ENCODE assay signal across 12 cellular contexts in the genomic region with DNA sequence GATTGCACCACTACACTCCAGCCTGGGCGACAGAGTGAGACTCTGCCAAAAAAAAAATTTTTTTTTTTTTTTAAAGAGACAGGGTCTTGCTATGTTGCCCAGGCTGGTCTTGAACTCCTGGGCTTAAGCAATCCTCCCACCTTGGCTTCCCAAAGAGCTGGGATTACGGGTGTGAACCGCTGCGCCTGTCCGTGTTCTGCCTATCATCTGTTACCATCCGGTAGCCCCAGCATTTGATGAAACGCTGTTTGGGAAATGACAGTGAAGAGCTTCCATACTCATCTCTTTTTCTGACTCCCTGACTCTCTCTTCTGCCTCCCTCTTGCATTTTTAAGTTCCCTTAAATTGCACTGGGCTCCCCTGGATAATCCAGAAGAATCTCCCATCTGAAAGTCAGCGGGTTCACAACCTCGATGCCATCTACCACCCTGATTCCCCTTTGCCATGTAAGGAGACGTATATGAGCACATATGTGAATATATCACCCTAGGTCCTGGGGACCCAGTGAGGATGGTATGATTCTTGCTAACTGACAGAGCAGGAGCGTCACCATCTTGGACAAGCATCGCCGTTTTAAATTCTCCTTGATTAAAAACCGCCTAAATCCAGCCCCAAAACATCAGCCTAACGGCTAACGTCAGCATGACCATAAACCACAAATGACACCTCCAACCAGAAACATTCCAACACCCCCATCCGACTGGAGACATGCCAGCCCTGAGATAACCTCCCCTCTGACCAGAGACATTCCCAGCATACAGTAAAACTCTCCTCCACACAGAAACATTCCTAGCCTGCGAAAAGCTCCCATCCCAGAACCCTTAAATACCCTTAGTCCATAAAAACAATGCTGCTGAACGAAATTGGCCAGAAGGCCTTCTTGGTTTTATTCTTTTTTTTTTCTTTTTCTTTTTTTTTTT. TPM values are rescaled to one million over a fixed set of nuclear protein-coding genes. Genes with fewer than 3 reads are reported as not detected.
DNase-seq lines count a peak whose midpoint lies in the region; ATAC-seq and TF ChIP-seq lines count a peak whose summit lies in the region.
"Had no signal": no experiment of that assay in that cellular context is flagged by ENCODE, and none has a peak within 500 bp of the region (broad histone marks: within the 10 kb centered on the region; RNA-seq: fewer than 3 reads in every experiment).

No MANE protein-coding gene starts in this region.

- TF ChIP-seq POLR2A in Peyer's patch (IDR thresholded peaks at IDR 0.05) = no peak

- H3K36me3 ChIP-seq in BJ (ENCODE audit: control insufficient read depth, insufficient read depth, low read length) (no peaks in the 10 kb centered on the region), Peyer's patch (no peaks in the 10 kb centered on the region), upper lobe of right lung (no peaks in the 10 kb centered on the region)

- H3K4me1 ChIP-seq in Peyer's patch = no peaks in the 10 kb centered on the region
- no peaks in the 10 kb centered on the region for H3K4me1 ChIP-seq in upper lobe of right lung

- H3K9me3 Mint-ChIP-seq in HFFc6 (peaks cover 8% of the 10 kb centered on the region), nephron (no peaks in the 10 kb centered on the region)

- ATAC-seq in stimulated activated naive CD8-positive, alpha-beta T cell treated with anti-CD3 and anti-CD28 coated beads, Interleukin-15, Interleukin-2, amounts not matched to agents 100 U/mL and 50 U/mL, for 24 hours = no peak
- ATAC-seq in upper lobe of right lung = no peak

- no peak for TF ChIP-seq CTCF in BJ (IDR thresholded peaks at IDR 0.05; ENCODE audit: insufficient read depth, low read depth, low read length)
- no peak for TF ChIP-seq CTCF in HFFc6 (IDR thresholded peaks at IDR 0.05)
- no peak for TF ChIP-seq CTCF in choroid plexus epithelial cell (conservative IDR thresholded peaks at IDR 0.05; ENCODE audit: low read depth, low read length)
- TF ChIP-seq CTCF in nephron (IDR thresholded peaks at IDR 0.05; ENCODE audit: unreplicated experiment in 3 of 3) = no peak
- no peak for TF ChIP-seq CTCF in Peyer's patch (IDR thresholded peaks at IDR 0.05)
- TF ChIP-seq CTCF in upper lobe of right lung (IDR thresholded peaks at IDR 0.05) = no peak

- peaks cover 9% of the 10 kb centered on the region for H3K4me1 Mint-ChIP-seq in HFFc6 (ENCODE audit: low read depth)
- peaks cover 13% of the 10 kb centered on the region for H3K4me1 Mint-ChIP-seq in nephron

- H3K4me3 ChIP-seq in BJ (ENCODE audit: low read depth, low read length) = no peak overlapping the region
- no peak overlapping the region for H3K4me3 ChIP-seq in choroid plexus epithelial cell (ENCODE audit: low read depth, low read length)
- no peak overlapping the region for H3K4me3 ChIP-seq in Peyer's patch
- H3K4me3 ChIP-seq in upper lobe of right lung = no peak overlapping the region

- H3K27me3 Mint-ChIP-seq in HFFc6 (ENCODE audit: insufficient read depth) (peaks cover 32% of the 10 kb centered on the region), nephron (ENCODE audit: low read depth) (peaks cover 8% of the 10 kb centered on the region)

- H3K36me3 Mint-ChIP-seq in HFFc6 (ENCODE audit: low read depth) (no peaks in the 10 kb centered on the region), nephron (ENCODE audit: low read depth) (no peaks in the 10 kb centered on the region)

- intact Hi-C loops in upper lobe of right lung (cut with DNase I) = no loop called here

- H3K27ac ChIP-seq in Peyer's patch = no peak overlapping the region
- no peak overlapping the region for H3K27ac ChIP-seq in upper lobe of right lung
- H3K27ac ChIP-seq: VCaP had no signal

- POLR2A ChIA-PET in BJ (lab: Charles Lee) (interaction anchor here (0.5 kb wide), 1 partner anchor 97 kb away, joined by 4 read pairs; no protein-coding TSS in a partner anchor), HEK293T (lab: Yijun Ruan, JAX) (interaction anchor here (0.8 to 1.5 kb wide), 2 partner anchors 56 to 166 kb away, joined by 3 to 5 read pairs; partner anchors contain the start of gene MIIP)

- no peaks in the 10 kb centered on the region for H3K9me3 ChIP-seq in Peyer's patch
- no peaks in the 10 kb centered on the region for H3K9me3 ChIP-seq in upper lobe of right lung

- H3K27me3 ChIP-seq in BJ (ENCODE audit: control insufficient read depth, insufficient read depth, low read length) (no peaks in the 10 kb centered on the region; the same call in none of the 2 replicates), Peyer's patch (no peaks in the 10 kb centered on the region), upper lobe of right lung (no peaks in the 10 kb centered on the region)

- H3K27ac Mint-ChIP-seq in HFFc6 = no peak overlapping the region
- peak overlapping the region; percentile 94 to 99 (median 97) for H3K27ac Mint-ChIP-seq in nephron

- H3K4me3 Mint-ChIP-seq in HFFc6 = 0 out of 2 replicates have a peak overlapping the region, but pooled peaks have one; percentile 9
- H3K4me3 Mint-ChIP-seq in nephron = peak overlapping the region; percentile 15 to 65 (median 19)

- CTCF ChIA-PET in BJ (lab: Yijun Ruan, JAX) = interaction anchor here (1.1 to 1.2 kb wide), 2 partner anchors 19 to 43 kb away, joined by 3 read pairs; no protein-coding TSS in a partner anchor
- CTCF ChIA-PET in HEK293T (lab: Yijun Ruan, JAX) = no interaction called here

- DNase-seq in BJ (ENCODE audit: low read depth) = peak; percentile 28
- peak; percentile 54 for DNase-seq in HFFc6
- peak; percentile 95 for DNase-seq in choroid plexus epithelial cell (ENCODE audit: low read depth)
- no peak for DNase-seq in stimulated activated naive CD8-positive, alpha-beta T cell treated with anti-CD3 and anti-CD28 coated beads, Interleukin-15, Interleukin-2, amounts not matched to agents 100 U/mL and 50 U/mL, for 24 hours
- no peak for DNase-seq in HEK293T (ENCODE audit: extremely low spot score)
- DNase-seq in Peyer's patch = no peak
- no peak for DNase-seq in upper lobe of right lung
- DNase-seq: cortex of kidney; NCI-H1694 treated with DMSO at 0.1 percent for 48 hours; stimulated activated CD4-positive, alpha-beta T cell treated with anti-CD3 and anti-CD28 coated beads, Interleukin-2, amount 100 ng/mL, for 48 hours had no signal

TF ChIP-seq in HEK293T, 16 proteins besides CTCF, POLR2A, EP300 and RAD21:
- TF ChIP-seq NFRKB (IDR thresholded peaks at IDR 0.05) (no peak), TARDBP (IDR thresholded peaks at IDR 0.05) (no peak), FOXA1 (IDR thresholded peaks at IDR 0.05) (no peak), PKNOX1 (IDR thresholded peaks at IDR 0.05) (no peak), FOXM1 (IDR thresholded peaks at IDR 0.05; ENCODE audit: borderline replicate concordance) (no peak), HDGF (IDR thresholded peaks at IDR 0.05; ENCODE audit: borderline replicate concordance) (no peak), SP1 (IDR thresholded peaks at IDR 0.05) (no peak), ARNT (IDR thresholded peaks at IDR 0.05) (no peak), ELF4 (IDR thresholded peaks at IDR 0.05) (no peak), SUZ12 (IDR thresholded peaks at IDR 0.05) (no peak), LEF1 (IDR thresholded peaks at IDR 0.05; ENCODE audit: borderline replicate concordance) (no peak), CTBP1 (IDR thresholded peaks at IDR 0.05; ENCODE audit: borderline replicate concordance) (no peak)
TF ChIP-seq in HEK293T: peak in this region for 0.

RNA-seq across cellular contexts. Expression of gene TNFRSF8, which starts 12.4 kb away (rescaled TPM):
- polyA plus RNA-seq in BJ (2011; rRNA removed) = not detected in 2 replicates
- not detected in 2 replicates for polyA minus RNA-seq in BJ (2011; rRNA and poly(A)+ RNA removed)
- under 1 TPM in 1 of 6 experiments, not detected in 5; 0.07 TPM for total RNA-seq in HFFc6 (2021; fragmentation: NEBNext Ultra II Directional; extraction: Animal tissue kit (Norgen Biotek cat#: 25700))
- total RNA-seq in Peyer's patch = not detected
- 1.8 TPM for total RNA-seq in upper lobe of right lung

RNA-seq across cellular contexts. Expression of gene MIIP, which starts 56.2 kb away (rescaled TPM):
- 8.6 and 18.5 TPM in 2 replicates for polyA plus RNA-seq in BJ (2011; rRNA removed)
- polyA minus RNA-seq in BJ (2011; rRNA and poly(A)+ RNA removed) = 4.8 and 9.7 TPM in 2 replicates
- 10 to 100 TPM in 5 of 6 experiments, 1 to 10 TPM in 1; 9.9 to 14.8 (median 12.6) TPM for total RNA-seq in HFFc6 (2021; fragmentation: NEBNext Ultra II Directional; extraction: Animal tissue kit (Norgen Biotek cat#: 25700))
- total RNA-seq in Peyer's patch (10 to 100 TPM; 37.0 to 52.0 (median 43.0) TPM), upper lobe of right lung (37.9 TPM)

Comparison
In these comparisons a context has a peak if more than half of its experiments do, and no peak if none do; other contexts are left out.
1. DNase-seq: peak in BJ (single experiment), HFFc6 (single experiment) and choroid plexus epithelial cell (single experiment); none in stimulated activated naive CD8-positive, alpha-beta T cell treated with anti-CD3 and anti-CD28 coated beads, Interleukin-15, Interleukin-2, amounts not matched to agents 100 U/mL and 50 U/mL, for 24 hours (single experiment), HEK293T (single experiment), Peyer's patch (0 of 3) and upper lobe of right lung (single experiment).